Comparison of ENCODE assay signal across 8 cellular contexts in the genomic region with DNA sequence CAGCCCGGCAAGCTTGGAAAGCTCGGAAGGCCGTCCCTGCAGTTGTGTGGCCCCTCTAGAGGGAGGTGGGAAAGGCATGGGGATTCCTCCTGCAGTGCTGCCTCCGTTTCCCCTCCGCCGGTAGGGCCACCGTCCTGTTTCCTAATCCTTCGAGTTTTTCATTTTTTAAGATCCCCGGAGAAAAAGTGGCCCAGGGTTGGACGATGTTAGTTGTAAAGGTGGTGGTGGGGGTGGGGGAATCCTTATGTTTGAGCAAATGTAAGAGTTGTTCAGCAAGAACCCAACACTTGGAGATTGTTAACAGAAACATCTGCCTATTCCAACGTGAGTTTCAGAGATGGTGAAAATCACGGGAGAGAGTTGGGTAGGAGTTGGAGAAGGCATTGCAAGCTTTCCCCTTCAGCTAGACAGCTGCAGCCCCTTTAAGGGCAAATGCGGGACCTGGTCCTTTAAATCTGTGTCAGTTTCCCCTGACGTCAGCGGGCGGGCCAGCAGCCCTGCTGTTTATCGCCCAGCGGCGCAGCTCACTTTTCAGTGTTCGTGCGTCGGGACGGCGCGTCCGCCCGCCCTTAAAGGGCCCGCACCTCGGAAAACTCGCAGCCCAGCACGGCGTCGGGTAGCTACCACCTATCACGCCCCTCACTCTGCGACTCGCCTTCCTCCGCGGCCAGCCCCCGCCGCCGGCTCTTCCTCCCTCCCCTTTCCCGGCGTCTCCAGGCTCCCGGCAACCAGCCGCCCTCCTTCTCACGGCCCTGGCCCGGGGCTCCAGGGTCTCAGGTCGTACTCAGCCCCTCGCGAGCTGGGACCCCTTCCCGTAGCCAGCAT. TPM values are rescaled to one million over a fixed set of nuclear protein-coding genes. Genes with fewer than 3 reads are reported as not detected.
A peak's percentile ranks its signal among the peaks of the same experiment; 100 is the strongest.
DNase-seq lines count a peak whose midpoint lies in the region; ATAC-seq and TF ChIP-seq lines count a peak whose summit lies in the region.

Gene SIDT2 (plus strand): TSS at position 534 of the 825 bp plus-strand sequence. CDS start 521 bp downstream, outside the sequence.

- TF ChIP-seq POLR2A in suprapubic skin (IDR thresholded peaks at IDR 0.05) = peak; percentile 23 to 78

- DNase-seq in GM04504 (ENCODE audit: low read depth) (peak; percentile 73), NCI-H1092 (lab: John Stamatoyannopoulos, UW) (peak; percentile 92), globus pallidus (ENCODE audit: low spot score) (peak; percentile 93), nucleus accumbens (lab: John Stamatoyannopoulos, UW) (peak; percentile 38 to 96 (median 88)), suprapubic skin (ENCODE audit: low spot score in 2 of 2) (peak; percentile 95 to 96)

- no peak for TF ChIP-seq EP300 in suprapubic skin (IDR thresholded peaks at IDR 0.05)

- no peaks in the 10 kb centered on the region for H3K9me3 ChIP-seq in suprapubic skin

- H3K27ac ChIP-seq in suprapubic skin = peak within 1 kb of the TSS; percentile 89

- peak within 1 kb of the TSS; percentile 84 for H3K27ac Mint-ChIP-seq in activated naive CD4-positive, alpha-beta T cell treated with anti-CD3 and anti-CD28 coated beads, Interleukin-2, amount 50 U/mL, for 24 hours

- WGBS in suprapubic skin = 3% methylated on average over 27 of the region's 51 CpGs

- H3K36me3 ChIP-seq in suprapubic skin = no peaks in the 10 kb centered on the region

- H3K4me3 Mint-ChIP-seq in activated naive CD4-positive, alpha-beta T cell treated with anti-CD3 and anti-CD28 coated beads, Interleukin-2, amount 50 U/mL, for 24 hours = peak within 1 kb of the TSS; percentile 92

- no peaks in the 10 kb centered on the region for H3K36me3 Mint-ChIP-seq in activated naive CD4-positive, alpha-beta T cell treated with anti-CD3 and anti-CD28 coated beads, Interleukin-2, amount 50 U/mL, for 24 hours

- H3K27me3 ChIP-seq in suprapubic skin = no peaks in the 10 kb centered on the region

- peaks cover 39% of the 10 kb centered on the region for H3K4me1 ChIP-seq in suprapubic skin

- no peak for TF ChIP-seq CTCF in suprapubic skin (IDR thresholded peaks at IDR 0.05)

- H3K9me3 Mint-ChIP-seq in activated naive CD4-positive, alpha-beta T cell treated with anti-CD3 and anti-CD28 coated beads, Interleukin-2, amount 50 U/mL, for 24 hours = no peaks in the 10 kb centered on the region

- peak within 1 kb of the TSS; percentile 79 for H3K4me3 ChIP-seq in suprapubic skin

- ATAC-seq in HG02588 (IDR thresholded peaks at IDR 0.05; ENCODE audit: unreplicated experiment) (peak; percentile 89), SK-N-SH treated with all-trans-retinoic acid at 6 μM for 48 hours (peak; percentile 95)

- no peaks in the 10 kb centered on the region for H3K27me3 Mint-ChIP-seq in activated naive CD4-positive, alpha-beta T cell treated with anti-CD3 and anti-CD28 coated beads, Interleukin-2, amount 50 U/mL, for 24 hours

- peaks cover 35% of the 10 kb centered on the region for H3K4me1 Mint-ChIP-seq in activated naive CD4-positive, alpha-beta T cell treated with anti-CD3 and anti-CD28 coated beads, Interleukin-2, amount 50 U/mL, for 24 hours

TF ChIP-seq in SK-N-SH treated with all-trans-retinoic acid at 6 μM for 48 hours, 23 proteins besides CTCF, POLR2A, EP300 and RAD21 (continues in another document):
- TF ChIP-seq BACH2 (CRISPR knock-in tag; IDR thresholded peaks at IDR 0.05; ENCODE audit: borderline replicate concordance) (no peak), GLIS3 (CRISPR knock-in tag; IDR thresholded peaks at IDR 0.05) (no peak), TCF4 (CRISPR knock-in tag; IDR thresholded peaks at IDR 0.05; ENCODE audit: borderline replicate concordance) (no peak), ESRRG (CRISPR knock-in tag; IDR thresholded peaks at IDR 0.05) (no peak), ZFP30 (CRISPR knock-in tag; IDR thresholded peaks at IDR 0.05) (no peak), PATZ1 (CRISPR knock-in tag; IDR thresholded peaks at IDR 0.05; ENCODE audit: borderline replicate concordance) (no peak), ARNTL (CRISPR knock-in tag; IDR thresholded peaks at IDR 0.05; ENCODE audit: borderline replicate concordance, low read depth) (no peak), ZNF70 (CRISPR knock-in tag; IDR thresholded peaks at IDR 0.05) (no peak), OSR1 (CRISPR knock-in tag; IDR thresholded peaks at IDR 0.05) (no peak), ZFP3 (CRISPR knock-in tag; IDR thresholded peaks at IDR 0.05) (no peak), TOX (CRISPR knock-in tag; IDR thresholded peaks at IDR 0.05; ENCODE audit: borderline replicate concordance) (no peak), PPARA (CRISPR knock-in tag; IDR thresholded peaks at IDR 0.05; ENCODE audit: borderline replicate concordance) (no peak), TSHZ2 (CRISPR knock-in tag; IDR thresholded peaks at IDR 0.05) (no peak)
- TF ChIP-seq, protein P1, sequence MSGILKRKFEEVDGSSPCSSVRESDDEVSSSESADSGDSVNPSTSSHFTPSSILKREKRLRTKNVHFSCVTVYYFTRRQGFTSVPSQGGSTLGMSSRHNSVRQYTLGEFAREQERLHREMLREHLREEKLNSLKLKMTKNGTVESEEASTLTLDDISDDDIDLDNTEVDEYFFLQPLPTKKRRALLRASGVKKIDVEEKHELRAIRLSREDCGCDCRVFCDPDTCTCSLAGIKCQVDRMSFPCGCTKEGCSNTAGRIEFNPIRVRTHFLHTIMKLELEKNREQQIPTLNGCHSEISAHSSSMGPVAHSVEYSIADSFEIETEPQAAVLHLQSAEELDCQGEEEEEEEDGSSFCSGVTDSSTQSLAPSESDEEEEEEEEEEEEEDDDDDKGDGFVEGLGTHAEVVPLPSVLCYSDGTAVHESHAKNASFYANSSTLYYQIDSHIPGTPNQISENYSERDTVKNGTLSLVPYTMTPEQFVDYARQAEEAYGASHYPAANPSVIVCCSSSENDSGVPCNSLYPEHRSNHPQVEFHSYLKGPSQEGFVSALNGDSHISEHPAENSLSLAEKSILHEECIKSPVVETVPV (CRISPR knock-in tag; IDR thresholded peaks at IDR 0.05) = no peak
- TF ChIP-seq, protein P2, sequence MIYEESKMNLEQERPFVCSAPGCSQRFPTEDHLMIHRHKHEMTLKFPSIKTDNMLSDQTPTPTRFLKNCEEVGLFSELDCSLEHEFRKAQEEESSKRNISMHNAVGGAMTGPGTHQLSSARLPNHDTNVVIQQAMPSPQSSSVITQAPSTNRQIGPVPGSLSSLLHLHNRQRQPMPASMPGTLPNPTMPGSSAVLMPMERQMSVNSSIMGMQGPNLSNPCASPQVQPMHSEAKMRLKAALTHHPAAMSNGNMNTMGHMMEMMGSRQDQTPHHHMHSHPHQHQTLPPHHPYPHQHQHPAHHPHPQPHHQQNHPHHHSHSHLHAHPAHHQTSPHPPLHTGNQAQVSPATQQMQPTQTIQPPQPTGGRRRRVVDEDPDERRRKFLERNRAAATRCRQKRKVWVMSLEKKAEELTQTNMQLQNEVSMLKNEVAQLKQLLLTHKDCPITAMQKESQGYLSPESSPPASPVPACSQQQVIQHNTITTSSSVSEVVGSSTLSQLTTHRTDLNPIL (CRISPR knock-in tag; IDR thresholded peaks at IDR 0.05; ENCODE audit: low read depth) = no peak

RNA-seq across cellular contexts. Expression of gene SIDT2, which starts in this region (rescaled TPM):
- 100 to 1,000 TPM in 1 of 4 donors, 10 to 100 TPM in 3; 42.6 to 130 (median 74.7) TPM for total RNA-seq in suprapubic skin

Comparison
In these comparisons a context has a peak if more than half of its experiments do, and no peak if none do; other contexts are left out.
1. Peak in every context shown above with its lines: DNase-seq, ATAC-seq, H3K4me3 ChIP-seq and H3K27ac ChIP-seq.